ENCODE assay signal across 9 cellular contexts in genomic region chr5:51378778-51379652, GRCh38. TPM values are rescaled to one million over a fixed set of nuclear protein-coding genes. Genes with fewer than 3 reads are reported as not detected.
A peak's percentile ranks its signal among the peaks of the same experiment; 100 is the strongest.
DNase-seq lines count a peak whose midpoint lies in the region; ATAC-seq lines count a peak whose summit lies in the region.
"Had no signal": no experiment of that assay in that cellular context is flagged by ENCODE, and none has a peak within 500 bp of the region (broad histone marks: within the 10 kb centered on the region; RNA-seq: fewer than 3 reads in every experiment).

No MANE protein-coding gene starts in this region.

- ATAC-seq in HG03432 (IDR thresholded peaks at IDR 0.05; ENCODE audit: unreplicated experiment) (peak; percentile 35), GM18861 (IDR thresholded peaks at IDR 0.05; ENCODE audit: unreplicated experiment) (no peak), GM21786 (IDR thresholded peaks at IDR 0.05; ENCODE audit: unreplicated experiment) (no peak)

- H3K36me3 ChIP-seq in SJCRH30 (no peaks in the 10 kb centered on the region), stomach smooth muscle (ENCODE audit: control insufficient read depth in 2 of 2, insufficient read depth in 2 of 2, low read length in 2 of 2) (no peaks in the 10 kb centered on the region)

- H3K9me3 ChIP-seq in SJCRH30 (replicated peaks) (no peaks in the 10 kb centered on the region), iPS-18c (ENCODE audit: control insufficient read depth, insufficient read depth, low read length) (no peaks in the 10 kb centered on the region), stomach smooth muscle (ENCODE audit: control insufficient read depth in 2 of 2, low read length in 2 of 2) (no peaks in the 10 kb centered on the region)

- H3K27me3 ChIP-seq in SJCRH30 (no peaks in the 10 kb centered on the region), stomach smooth muscle (ENCODE audit: control insufficient read depth in 1 of 2, insufficient read depth in 2 of 2, low read length in 2 of 2) (no peaks in the 10 kb centered on the region)

- H3K27ac ChIP-seq in SJCRH30 (peak overlapping the region; percentile 64), stomach smooth muscle (ENCODE audit: low read length) (peak overlapping the region; percentile 96)

- H3K4me3 ChIP-seq in SJCRH30 = peak overlapping the region; percentile 50
- H3K4me3 ChIP-seq in iPS-18c (ENCODE audit: insufficient read depth, low read depth, low read length) = peak overlapping the region; percentile 31
- peak overlapping the region; percentile 81 to 99 for H3K4me3 ChIP-seq in stomach smooth muscle (ENCODE audit: low read length in 2 of 2)

- H3K4me1 ChIP-seq in SJCRH30 = peaks cover 8% of the 10 kb centered on the region
- peaks cover 6% of the 10 kb centered on the region for H3K4me1 ChIP-seq in stomach smooth muscle (ENCODE audit: control insufficient read depth, insufficient read depth, low read length)

- peak overlapping the region; percentile 86 to 88 for H3K9ac ChIP-seq in stomach smooth muscle (ENCODE audit: low read length in 2 of 2)

- DNase-seq in SJCRH30 (peak; percentile 79 to 83), germinal center (ENCODE audit: low spot score) (no peak)
- DNase-seq: activated naive CD4-positive, alpha-beta T cell treated with Interleukin-2 at 50 U/mL for 16 hours; NCI-H1092 had no signal

RNA-seq across cellular contexts. Expression of gene ISL1, which starts 4.2 kb away (rescaled TPM):
- 2.5 and 2.8 TPM in 2 replicates for total RNA-seq in SJCRH30 (2014; rRNA removed; shearing (Covaris generic))

Comparison
In these comparisons a context has a peak if more than half of its experiments do, and no peak if none do; other contexts are left out.
1. H3K4me3 ChIP-seq: peak in every context shown above with its lines; median percentile 90 in stomach smooth muscle; 50 in SJCRH30; 31 in iPS-18c.